ENCODE assay signal across 12 cellular contexts in genomic region chr7:70596575-70596891, GRCh38.
DNase-seq lines count a peak whose midpoint lies in the region; TF ChIP-seq lines count a peak whose summit lies in the region.
"Had no signal": no experiment of that assay in that cellular context is flagged by ENCODE, and none has a peak within 500 bp of the region (broad histone marks: within the 10 kb centered on the region; RNA-seq: fewer than 3 reads in every experiment).

No MANE protein-coding gene starts in this region.

- peaks cover 6 to 66% (median 10%) of the 10 kb centered on the region in 3 donors for H3K4me1 ChIP-seq in esophagus squamous epithelium
- H3K4me1 ChIP-seq: parathyroid adenoma had no signal

- no peak for TF ChIP-seq POLR2A in esophagus squamous epithelium (IDR thresholded peaks at IDR 0.05)

- H3K4me3 Mint-ChIP-seq in osteocyte (ENCODE audit: unreplicated experiment): peak overlapping the region; percentile 62

- H3K9me3 ChIP-seq in esophagus squamous epithelium: no peaks in the 10 kb centered on the region

- H3K4me3 ChIP-seq in GM06990 (replicated peaks; ENCODE audit: low read depth, low read length): peak overlapping the region; percentile 54
- peak overlapping the region; percentile 51 to 70 (median 60) for H3K4me3 ChIP-seq in esophagus squamous epithelium

- no peak overlapping the region for H3K27ac Mint-ChIP-seq in osteocyte (ENCODE audit: unreplicated experiment)

- H3K36me3 Mint-ChIP-seq in osteocyte (ENCODE audit: unreplicated experiment): peaks cover 14% of the 10 kb centered on the region

- H3K4me1 Mint-ChIP-seq in osteocyte (ENCODE audit: unreplicated experiment): peaks cover 16% of the 10 kb centered on the region

- intact Hi-C loops in esophagus squamous epithelium (cut with DNase I): no loop called here

- H3K36me3 ChIP-seq in GM06990 (ENCODE audit: control insufficient read depth, insufficient read depth, low read length) (no peaks in the 10 kb centered on the region), esophagus squamous epithelium (no peaks in the 10 kb centered on the region)

- peaks cover 11% of the 10 kb centered on the region for H3K9me3 Mint-ChIP-seq in osteocyte (ENCODE audit: unreplicated experiment)

- H3K27me3 ChIP-seq in GM06990 (replicated peaks; ENCODE audit: control insufficient read depth, insufficient read depth, low read length) (no peaks in the 10 kb centered on the region), esophagus squamous epithelium (peaks cover 0 to 21% (median 0%) of the 10 kb centered on the region in 4 donors)

- WGBS in esophagus squamous epithelium, 2 donors: 40 to 76% methylated on average over 2 to 12 of the region's 12 CpGs

- peak overlapping the region; percentile 40 to 88 (median 75) for H3K27ac ChIP-seq in esophagus squamous epithelium
- H3K27ac ChIP-seq: parathyroid adenoma had no signal

- no peak for TF ChIP-seq CTCF in GM06990 (IDR thresholded peaks at IDR 0.05; ENCODE audit: insufficient read depth, low read length, poor library complexity, severe bottlenecking)
- no peak for TF ChIP-seq CTCF in esophagus squamous epithelium (IDR thresholded peaks at IDR 0.05)
- TF ChIP-seq CTCF in osteocyte (IDR thresholded peaks at IDR 0.05): no peak

- peaks cover 13% of the 10 kb centered on the region for H3K27me3 Mint-ChIP-seq in osteocyte (ENCODE audit: unreplicated experiment)

- no peak for DNase-seq in GM06990 (ENCODE audit: extremely low read depth, insufficient read length)
- peak; percentile 88 for DNase-seq in NCI-H69 (lab: John Stamatoyannopoulos, UW)
- no peak for DNase-seq in esophagus squamous epithelium (lab: John Stamatoyannopoulos, UW)
- DNase-seq in osteocyte (ENCODE audit: extremely low spot score, unreplicated experiment): no peak
- DNase-seq in occipital lobe (lab: John Stamatoyannopoulos, UW): no peak
- no peak for DNase-seq in AG20443 (ENCODE audit: low spot score)
- no peak for DNase-seq in SKM-1 treated with dmso at 0.1 percent for 144 hours (lab: John Stamatoyannopoulos, UW; ENCODE audit: unreplicated experiment)
- no peak for DNase-seq in NCI-H524 treated with DMSO at 0.1 percent for 48 hours (lab: John Stamatoyannopoulos, UW)
- DNase-seq: activated effector memory CD4-positive, alpha-beta T cell treated with anti-CD3 and anti-CD28 coated beads, Interleukin-2, amount 50 U/mL, for 16 hours; erythroblast; NCI-H1436 treated with DMSO at 0.1 percent for 48 hours had no signal
